14 cellular contexts compared by ENCODE assay signal in genomic region chr3:45098315-45098714, GRCh38.
"Had no signal": no experiment of that assay in that cellular context is flagged by ENCODE, and none has a peak within 500 bp of the region (broad histone marks: within the 10 kb centered on the region; RNA-seq: fewer than 3 reads in every experiment).

No MANE protein-coding gene starts in this region.

- H3K4me3 ChIP-seq: body of pancreas, lower lobe of right lung, pancreas, smooth muscle cell had no signal

- H3K9me3 Mint-ChIP-seq: natural killer cell treated with Interleukin-12 subunit alpha and Interleukin-12 subunit beta and Interleukin-15 and Interleukin-18, amount 100 ng/mL, for 72 hours had no signal

- H3K27ac Mint-ChIP-seq: activated naive CD8-positive, alpha-beta T cell treated with anti-CD3 and anti-CD28 coated beads for 36 hours; natural killer cell treated with Interleukin-12 subunit alpha and Interleukin-12 subunit beta and Interleukin-15 and Interleukin-18, amount 100 ng/mL, for 72 hours; stimulated activated naive CD8-positive, alpha-beta T cell treated with anti-CD3 and anti-CD28 coated beads, Interleukin-15, amount 100 ng/mL, for 72 hours; T-helper 17 cell had no signal

- ATAC-seq: body of pancreas; lower lobe of right lung; natural killer cell treated with Interleukin-12 subunit alpha and Interleukin-12 subunit beta and Interleukin-15 and Interleukin-18, amount 100 ng/mL, for 72 hours; pancreas; sciatic nerve; stimulated activated naive CD8-positive, alpha-beta T cell treated with anti-CD3 and anti-CD28 coated beads, Interleukin-15, amount 100 ng/mL, for 72 hours; T-helper 17 cell had no signal

- H3K4me3 Mint-ChIP-seq: activated naive CD8-positive, alpha-beta T cell treated with anti-CD3 and anti-CD28 coated beads for 36 hours; natural killer cell treated with Interleukin-12 subunit alpha and Interleukin-12 subunit beta and Interleukin-15 and Interleukin-18, amount 100 ng/mL, for 72 hours; stimulated activated naive CD8-positive, alpha-beta T cell treated with anti-CD3 and anti-CD28 coated beads, Interleukin-15, amount 100 ng/mL, for 72 hours; T-helper 17 cell had no signal

- DNase-seq: activated CD4-positive, alpha-beta T cell treated with anti-CD3 and anti-CD28 coated beads, Interleukin-2, amount 50 U/mL, for 4 hours; activated gamma-delta T cell treated with Interleukin-2 at 50 U/mL for 16 hours; activated naive CD8-positive, alpha-beta T cell treated with anti-CD3 and anti-CD28 coated beads for 36 hours; body of pancreas; hypothalamus; lower lobe of right lung; pancreas; stimulated activated CD4-positive, alpha-beta T cell treated with anti-CD3 and anti-CD28 coated beads, Interleukin-4, amount 100 ng/mL, for 1 hour; stimulated activated naive CD8-positive, alpha-beta T cell treated with anti-CD3 and anti-CD28 coated beads, Interleukin-15, amount 100 ng/mL, for 72 hours; T-helper 17 cell; trophoblast cell had no signal
